20 cellular contexts compared by ENCODE assay signal in the genomic region with DNA sequence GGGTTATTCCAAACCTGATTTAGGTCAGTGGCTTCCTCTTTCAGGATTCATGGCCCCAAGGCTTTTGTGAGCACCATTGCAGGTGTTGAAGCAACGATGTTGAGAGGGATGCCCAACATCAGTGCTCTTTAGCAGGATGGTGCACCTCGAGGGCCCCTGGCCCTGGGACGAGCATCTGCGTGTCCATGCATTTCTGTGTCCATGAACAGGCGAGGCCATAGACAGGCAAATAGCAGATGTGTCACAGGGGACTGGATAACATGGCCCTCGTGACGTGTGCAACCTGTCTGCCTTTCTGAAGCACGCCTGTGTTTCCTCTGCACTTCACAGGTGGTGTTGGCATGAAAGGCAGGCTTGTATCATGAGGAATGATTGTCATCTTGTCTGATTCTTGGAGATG.
"Had no signal": no experiment of that assay in that cellular context is flagged by ENCODE, and none has a peak within 500 bp of the region (broad histone marks: within the 10 kb centered on the region; RNA-seq: fewer than 3 reads in every experiment).

No MANE protein-coding gene starts in this region.

- H3K4me1 ChIP-seq: Peyer's patch had no signal

- H3K27ac ChIP-seq: Peyer's patch had no signal

- DNase-seq: activated B cell treated with CpG ODN at 0.5 μM for 24 hours; activated CD4-positive, alpha-beta memory T cell treated with anti-CD3 and anti-CD28 coated beads for 36 hours; activated CD4-positive, alpha-beta T cell treated with anti-CD3 and anti-CD28 coated beads for 1 hour; activated CD4-positive, alpha-beta T cell treated with anti-CD3 and anti-CD28 coated beads, Interleukin-2, amount 10 ng/mL, durations not matched to agents 7 days and 5 days; activated gamma-delta T cell treated with Interleukin-2 at 50 U/mL for 16 hours; activated naive CD4-positive, alpha-beta T cell treated with anti-CD3 and anti-CD28 coated beads, Interleukin-2, amount 10 ng/mL, durations not matched to agents 7 days and 5 days; activated naive CD8-positive, alpha-beta T cell treated with anti-CD3 and anti-CD28 coated beads for 36 hours; activated T-cell treated with anti-CD3 and anti-CD28 coated beads, Interleukin-2, amount 50 U/mL, for 72 hours; caudate nucleus; MG63; NCI-H1105 treated with DMSO at 0.1 percent for 48 hours; NCI-H1436 treated with DMSO at 0.1 percent for 48 hours; NCI-H187 treated with DMSO at 0.1 percent for 48 hours; NCI-H2081 treated with DMSO at 0.1 percent for 48 hours; NCI-H446; NCI-H524; Peyer's patch; SHP77 treated with DMSO at 0.1 percent for 48 hours; T-helper 17 cell; T-helper 9 cell had no signal

- H3K4me3 ChIP-seq: MG63, Peyer's patch had no signal

- H3K36me3 ChIP-seq: MG63 had no signal

- H3K27me3 ChIP-seq: MG63, Peyer's patch had no signal

- ATAC-seq: activated T-cell treated with anti-CD3 and anti-CD28 coated beads, Interleukin-2, amount 50 U/mL, for 72 hours; T-helper 17 cell had no signal

- H3K9me3 ChIP-seq: MG63 had no signal
